Comparison of ENCODE assay signal across 1 cellular context in genomic region chr3:11570789-11571495, GRCh38.
TF ChIP-seq lines count a peak whose summit lies in the region.

No MANE protein-coding gene starts in this region.

TF ChIP-seq in GM23338, 12 proteins besides CTCF, POLR2A, EP300 and RAD21 (continued from another document):
- no peak for TF ChIP-seq ZNF462 (CRISPR knock-in tag; IDR thresholded peaks at IDR 0.05)
